27 cellular contexts compared by ENCODE assay signal in genomic region chr3:143010024-143010423, GRCh38. TPM values are rescaled to one million over a fixed set of nuclear protein-coding genes. Genes with fewer than 3 reads are reported as not detected.
DNase-seq lines count a peak whose midpoint lies in the region; ATAC-seq, FAIRE-seq and TF ChIP-seq lines count a peak whose summit lies in the region.
"Had no signal": no experiment of that assay in that cellular context is flagged by ENCODE, and none has a peak within 500 bp of the region (broad histone marks: within the 10 kb centered on the region; RNA-seq: fewer than 3 reads in every experiment).

No MANE protein-coding gene starts in this region.

- no peak for ATAC-seq in HG03469 (IDR thresholded peaks at IDR 0.05; ENCODE audit: unreplicated experiment)
- ATAC-seq: stimulated activated naive CD8-positive, alpha-beta T cell treated with anti-CD3 and anti-CD28 coated beads, Interleukin-15, amount 100 ng/mL, for 72 hours had no signal

- H3K4me3 ChIP-seq in DOHH2 (ENCODE audit: low read length) (no peak overlapping the region), mesenchymal stem cell (ENCODE audit: insufficient read depth in 1 of 2, low read depth in 1 of 2, low read length in 2 of 2) (no peak overlapping the region)
- H3K4me3 ChIP-seq: esophagus squamous epithelium, spleen, tibial artery had no signal

- H2AFZ ChIP-seq in mesenchymal stem cell (ENCODE audit: low read depth, low read length), result no peak overlapping the region

- DNase-seq in GM12892 (ENCODE audit: insufficient read length) (no peak), RCC 7860 (ENCODE audit: low spot score) (no peak), endothelial cell (ENCODE audit: low spot score) (no peak), NCI-H226 (no peak), mesenchymal stem cell (no peak)
- DNase-seq: activated CD4-positive, alpha-beta T cell treated with anti-CD3 and anti-CD28 coated beads, Interleukin-2, amount 50 U/mL, for 4 hours; CD4-positive, CD25-positive, alpha-beta regulatory T cell; cerebellar nuclear complex; effector CD8-positive, alpha-beta T cell; esophagus squamous epithelium; GDM1; KG1; NCI-H1930; nucleus accumbens; spleen; stimulated activated CD4-positive, alpha-beta T cell treated with anti-CD3 and anti-CD28 coated beads, Interleukin-4, amount 100 ng/mL, for 1 hour; stimulated activated naive CD8-positive, alpha-beta T cell treated with anti-CD3 and anti-CD28 coated beads, Interleukin-15, amount 100 ng/mL, for 72 hours; tibial artery; WERI-Rb-1 had no signal

- peaks cover 99% of the 10 kb centered on the region for H3K79me2 ChIP-seq in DOHH2 (ENCODE audit: control insufficient read depth, low read length)

- no peak overlapping the region for H2BK15ac ChIP-seq in mesenchymal stem cell (ENCODE audit: low read depth, poor library complexity, severe bottlenecking)

- no peak overlapping the region for H2BK120ac ChIP-seq in mesenchymal stem cell (ENCODE audit: low read depth, low read length)

- H3K14ac ChIP-seq in mesenchymal stem cell (ENCODE audit: low read length in 2 of 2), result no peak overlapping the region

- H3K4me1 ChIP-seq in DOHH2 (ENCODE audit: control insufficient read depth, low read length) (peaks cover 45% of the 10 kb centered on the region), mesenchymal stem cell (ENCODE audit: control insufficient read depth, insufficient read depth, low read depth, low read length) (peaks cover 3% of the 10 kb centered on the region)

- peaks cover 29% of the 10 kb centered on the region for H3F3A ChIP-seq in DOHH2 (ENCODE audit: control insufficient read depth, insufficient read depth)

- H2BK5ac ChIP-seq in mesenchymal stem cell (ENCODE audit: low read depth, low read length, poor library complexity, severe bottlenecking), result no peak overlapping the region

- H2AK5ac ChIP-seq in mesenchymal stem cell (ENCODE audit: low read length, severe bottlenecking), result no peak overlapping the region

- no peak for TF ChIP-seq CTCF in DOHH2 (IDR thresholded peaks at IDR 0.05; ENCODE audit: low read depth, low read length, poor library complexity, severe bottlenecking)
- no peak for TF ChIP-seq CTCF in endothelial cell (IDR thresholded peaks at IDR 0.05; ENCODE audit: unreplicated experiment)

- H3K23ac ChIP-seq in mesenchymal stem cell (ENCODE audit: low read length in 2 of 2), result no peak overlapping the region

- peak overlapping the region; percentile 21 for H3K27ac Mint-ChIP-seq in endothelial cell (ENCODE audit: unreplicated experiment)
- H3K27ac Mint-ChIP-seq: activated naive CD8-positive, alpha-beta T cell; CD4-positive, CD25-positive, alpha-beta regulatory T cell; T-helper 2 cell treated with Interferon-gamma antibody and Interleukin-4, amounts not matched to agents 5 μg/mL and 100 μg/mL, for 36 hours had no signal

- no peaks in the 10 kb centered on the region for H3K9me2 ChIP-seq in DOHH2 (replicated peaks; ENCODE audit: control insufficient read depth, low read length)

- no peak overlapping the region for H3K9ac ChIP-seq in mesenchymal stem cell (ENCODE audit: low read length)

- H3K4me2 ChIP-seq in DOHH2 (ENCODE audit: low read length), result peak overlapping the region; percentile 5; the same call in 1 of the 2 replicates
- no peak overlapping the region for H3K4me2 ChIP-seq in mesenchymal stem cell (ENCODE audit: low read length, poor library complexity, severe bottlenecking)

- H3K9me3 Mint-ChIP-seq in endothelial cell (ENCODE audit: unreplicated experiment), result no peaks in the 10 kb centered on the region
- H3K9me3 Mint-ChIP-seq: CD4-positive, CD25-positive, alpha-beta regulatory T cell; stimulated activated naive CD8-positive, alpha-beta T cell treated with anti-CD3 and anti-CD28 coated beads, Interleukin-15, amount 100 ng/mL, for 72 hours; T-helper 2 cell treated with Interferon-gamma antibody and Interleukin-4, amounts not matched to agents 5 μg/mL and 100 μg/mL, for 36 hours had no signal

- H3K36me3 ChIP-seq in DOHH2 (ENCODE audit: control insufficient read depth, low read length) (peaks cover 61% of the 10 kb centered on the region), mesenchymal stem cell (ENCODE audit: control insufficient read depth in 1 of 2, insufficient read depth in 2 of 2, low read depth in 1 of 2, low read length in 2 of 2) (peaks cover 0 to 25% of the 10 kb centered on the region in 2 experiments)

- H4K8ac ChIP-seq in mesenchymal stem cell (ENCODE audit: low read length), result no peak overlapping the region

- no peak overlapping the region for H3K4ac ChIP-seq in mesenchymal stem cell (ENCODE audit: low read depth in 1 of 2, low read length in 2 of 2)

- peaks cover 40% of the 10 kb centered on the region for H4K20me1 ChIP-seq in DOHH2 (ENCODE audit: control insufficient read depth, insufficient read depth, low read depth, low read length)

- H3K79me1 ChIP-seq in mesenchymal stem cell (replicated peaks; ENCODE audit: low read length, poor library complexity, severe bottlenecking), result no peaks in the 10 kb centered on the region

- H3K4me1 Mint-ChIP-seq in endothelial cell (ENCODE audit: unreplicated experiment), result no peaks in the 10 kb centered on the region

- H2BK12ac ChIP-seq in mesenchymal stem cell (ENCODE audit: low read length in 2 of 2), result no peak overlapping the region

- no peak for TF ChIP-seq POLR2A in GM12892 (IDR thresholded peaks at IDR 0.05; ENCODE audit: low read depth, low read length)

- H3K27me3 ChIP-seq in DOHH2 (ENCODE audit: control insufficient read depth, low read length) (no peaks in the 10 kb centered on the region), mesenchymal stem cell (ENCODE audit: control insufficient read depth in 1 of 2, insufficient read depth in 1 of 2, low read length in 2 of 2) (no peaks in the 10 kb centered on the region)
- H3K27me3 ChIP-seq: esophagus squamous epithelium, spleen, tibial artery had no signal

- H3K27me3 Mint-ChIP-seq in endothelial cell (ENCODE audit: unreplicated experiment), result peaks cover 2% of the 10 kb centered on the region
- H3K27me3 Mint-ChIP-seq: activated naive CD8-positive, alpha-beta T cell; CD4-positive, CD25-positive, alpha-beta regulatory T cell; stimulated activated naive CD8-positive, alpha-beta T cell treated with anti-CD3 and anti-CD28 coated beads, Interleukin-15, amount 100 ng/mL, for 72 hours had no signal

- H3K36me3 Mint-ChIP-seq in endothelial cell (ENCODE audit: low read depth, unreplicated experiment), result no peaks in the 10 kb centered on the region
- H3K36me3 Mint-ChIP-seq: activated naive CD8-positive, alpha-beta T cell had no signal

- no peak overlapping the region for H4K91ac ChIP-seq in mesenchymal stem cell (ENCODE audit: low read length)

- FAIRE-seq in GM12892 (lab: Jason Lieb, UNC) (peak; percentile 24), RCC 7860 (lab: Jason Lieb, UNC) (peak; percentile 50)
- FAIRE-seq: kidney had no signal

- 91% methylated on average over 2 of the region's 3 CpGs for WGBS in mesenchymal stem cell

- H3K27ac ChIP-seq in DOHH2 (ENCODE audit: low read depth, low read length), result no peak overlapping the region
- H3K27ac ChIP-seq in mesenchymal stem cell (ENCODE audit: low read length, poor library complexity, severe bottlenecking), result no peak overlapping the region
- H3K27ac ChIP-seq: esophagus squamous epithelium, spleen, tibial artery, WERI-Rb-1 had no signal

- H3K9me3 ChIP-seq in DOHH2 (ENCODE audit: control insufficient read depth, insufficient read depth, low read length), result no peaks in the 10 kb centered on the region
- H3K9me3 ChIP-seq in mesenchymal stem cell (ENCODE audit: control insufficient read depth, low read length), result no peaks in the 10 kb centered on the region
- H3K9me3 ChIP-seq: esophagus squamous epithelium, spleen, tibial artery had no signal

- no peak overlapping the region for H3K4me3 Mint-ChIP-seq in endothelial cell (ENCODE audit: unreplicated experiment)
- H3K4me3 Mint-ChIP-seq: T-helper 2 cell treated with Interferon-gamma antibody and Interleukin-4, amounts not matched to agents 5 μg/mL and 100 μg/mL, for 36 hours had no signal

- no peak overlapping the region for H3K18ac ChIP-seq in mesenchymal stem cell (ENCODE audit: low read depth in 1 of 2, low read length in 2 of 2)

RNA-seq across cellular contexts. Expression of gene U2SURP, which starts 8.7 kb away (rescaled TPM):
- polyA plus RNA-seq in GM12892 (2012; ENCODE audit: missing spikeins), result 98.4 TPM
- total RNA-seq in endothelial cell (ENCODE audit: unreplicated experiment), result 86.1 TPM
- 51.1 TPM for polyA plus RNA-seq in mesenchymal stem cell (2013, experiment 1 of 2)
- polyA plus RNA-seq in mesenchymal stem cell (2013, experiment 2 of 2), result 49.3 TPM

RNA-seq across cellular contexts. Expression of gene PAQR9, which starts 46.5 kb away (rescaled TPM):
- polyA plus RNA-seq in GM12892 (2012; ENCODE audit: missing spikeins), result not detected
- total RNA-seq in endothelial cell (ENCODE audit: unreplicated experiment), result not detected
- polyA plus RNA-seq in mesenchymal stem cell (2013, experiment 1 of 2), result not detected
- not detected for polyA plus RNA-seq in mesenchymal stem cell (2013, experiment 2 of 2)
- total RNA-seq: CD4-positive, CD25-positive, alpha-beta regulatory T cell; esophagus squamous epithelium; HT-29; lung microvascular endothelial cell; RPMI7951 had no signal
- polyA plus RNA-seq: CD4-positive, CD25-positive, alpha-beta regulatory T cell had no signal
